14 cellular contexts compared by ENCODE assay signal in genomic region chr10:24349379-24350110, GRCh38.
DNase-seq lines count a peak whose midpoint lies in the region; ATAC-seq and TF ChIP-seq lines count a peak whose summit lies in the region.
"Had no signal": no experiment of that assay in that cellular context is flagged by ENCODE, and none has a peak within 500 bp of the region (broad histone marks: within the 10 kb centered on the region; RNA-seq: fewer than 3 reads in every experiment).

No MANE protein-coding gene starts in this region.

- H3K36me3 ChIP-seq in A673 (ENCODE audit: insufficient read depth, low read length, poor library complexity, severe bottlenecking): no peaks in the 10 kb centered on the region
- H3K36me3 ChIP-seq in endodermal cell (ENCODE audit: control insufficient read depth, insufficient read depth, low read length): no peaks in the 10 kb centered on the region

- TF ChIP-seq CTCF in A673 (conservative IDR thresholded peaks at IDR 0.05; ENCODE audit: low read depth, low read length) (no peak), astrocyte of the spinal cord (IDR thresholded peaks at IDR 0.05; ENCODE audit: low read depth, low read length) (no peak), endodermal cell (conservative IDR thresholded peaks at IDR 0.05) (no peak)

- DNase-seq in A673 (ENCODE audit: low spot score) (no peak), astrocyte of the spinal cord (ENCODE audit: low read depth, low spot score) (peak; percentile 90), iris pigment epithelial cell (ENCODE audit: low read depth) (peak; percentile 73), endodermal cell (no peak)
- DNase-seq in activated T-cell treated with anti-CD3 and anti-CD28 coated beads, Interleukin-2, amount 50 U/mL, for 48 hours: no peak
- no peak for DNase-seq in activated CD4-positive, alpha-beta memory T cell treated with anti-CD3 and anti-CD28 coated beads, Interleukin-2, amount 10 ng/mL, durations not matched to agents 7 days and 5 days
- DNase-seq: activated CD4-positive, alpha-beta T cell treated with anti-CD3 and anti-CD28 coated beads, Interleukin-2, amount 50 U/mL, for 1 hour; activated effector memory CD4-positive, alpha-beta T cell treated with Interleukin-2 at 50 U/mL for 16 hours; DMS153; left colon; NCI-H69 had no signal

- H3K27me3 Mint-ChIP-seq in endodermal cell (ENCODE audit: insufficient read depth): no peaks in the 10 kb centered on the region
- no peaks in the 10 kb centered on the region for H3K27me3 Mint-ChIP-seq in activated CD4-positive, alpha-beta memory T cell treated with anti-CD3 and anti-CD28 coated beads, Interleukin-2, amount 10 ng/mL, durations not matched to agents 7 days and 5 days

- no peak overlapping the region for H3K9ac ChIP-seq in endodermal cell (ENCODE audit: extremely low read depth, low read length, poor library complexity, severe bottlenecking)

- CTCF ChIA-PET in A673 (lab: Charles Lee): no interaction called here
- CTCF ChIA-PET in activated CD4-positive, alpha-beta memory T cell treated with anti-CD3 and anti-CD28 coated beads, Interleukin-2, amount 10 ng/mL, durations not matched to agents 7 days and 5 days (lab: Charles Lee): no interaction called here

- peak overlapping the region; percentile 86 for H3K27ac ChIP-seq in A673 (ENCODE audit: low read depth, low read length, poor library complexity, severe bottlenecking)
- H3K27ac ChIP-seq in endodermal cell (ENCODE audit: low read depth, low read length): no peak overlapping the region

- H3K9me3 ChIP-seq in A673 (ENCODE audit: low read depth, low read length, poor library complexity, severe bottlenecking) (no peaks in the 10 kb centered on the region), endodermal cell (ENCODE audit: control insufficient read depth, low read length) (no peaks in the 10 kb centered on the region)

- ATAC-seq in HG02885 (IDR thresholded peaks at IDR 0.05; ENCODE audit: poor library complexity, unreplicated experiment): peak; percentile 40
- ATAC-seq in GM18870 (IDR thresholded peaks at IDR 0.05; ENCODE audit: unreplicated experiment): no peak
- ATAC-seq: HCT116, left colon had no signal

- H3K4me1 ChIP-seq in A673 (ENCODE audit: insufficient read depth, low read length, poor library complexity, severe bottlenecking) (peaks cover 83% of the 10 kb centered on the region), endodermal cell (ENCODE audit: control insufficient read depth, insufficient read depth, low read length) (peaks cover 20% of the 10 kb centered on the region)

- H3K36me3 Mint-ChIP-seq in endodermal cell (ENCODE audit: low read depth): no peaks in the 10 kb centered on the region
- no peaks in the 10 kb centered on the region for H3K36me3 Mint-ChIP-seq in activated CD4-positive, alpha-beta memory T cell treated with anti-CD3 and anti-CD28 coated beads, Interleukin-2, amount 10 ng/mL, durations not matched to agents 7 days and 5 days (ENCODE audit: low read depth)

- H3K4me3 Mint-ChIP-seq in endodermal cell: no peak overlapping the region
- no peak overlapping the region for H3K4me3 Mint-ChIP-seq in activated CD4-positive, alpha-beta memory T cell treated with anti-CD3 and anti-CD28 coated beads, Interleukin-2, amount 10 ng/mL, durations not matched to agents 7 days and 5 days

- H3K27me3 ChIP-seq in A673 (replicated peaks; ENCODE audit: insufficient read depth, low read depth, low read length, poor library complexity) (no peaks in the 10 kb centered on the region), endodermal cell (ENCODE audit: control insufficient read depth, insufficient read depth, low read length, poor library complexity, severe bottlenecking) (no peaks in the 10 kb centered on the region)

- POLR2A ChIA-PET in A673 (lab: Charles Lee; ENCODE audit: low non-redundant PET): no interaction called here
- POLR2A ChIA-PET in activated CD4-positive, alpha-beta memory T cell treated with anti-CD3 and anti-CD28 coated beads, Interleukin-2, amount 10 ng/mL, durations not matched to agents 7 days and 5 days (lab: Charles Lee): no interaction called here

- in situ Hi-C loops in astrocyte of the spinal cord (cut with HindIII; ENCODE audit: low sequenced_read_pairs): no loop called here

- no peak overlapping the region for H3K4me3 ChIP-seq in A673 (ENCODE audit: low read depth, low read length, poor library complexity, severe bottlenecking)
- H3K4me3 ChIP-seq in astrocyte of the spinal cord (ENCODE audit: low read depth, low read length): no peak overlapping the region
- H3K4me3 ChIP-seq in endodermal cell (ENCODE audit: low read length): no peak overlapping the region

- BruUV-seq in A673 (replicated peaks; lab: Mats Ljungman, UMichigan): no TSS peak

- WGBS in endodermal cell (ENCODE audit: insufficient coverage in 1 of 2, insufficient read length in 1 of 2), 2 experiments: 91 to 94% methylated on average over 4 of the region's 4 CpGs

- intact Hi-C loops in A673 (cut with micrococcal nuclease; ENCODE audit: unreplicated experiment): loop anchor here (2.0 to 10.0 kb wide), 2 partner anchors 141 to 1195 kb away; partner anchors contain the start of gene KIAA1217

- H3K4me1 Mint-ChIP-seq in endodermal cell: peaks cover 36% of the 10 kb centered on the region
- H3K4me1 Mint-ChIP-seq in activated CD4-positive, alpha-beta memory T cell treated with anti-CD3 and anti-CD28 coated beads, Interleukin-2, amount 10 ng/mL, durations not matched to agents 7 days and 5 days: no peaks in the 10 kb centered on the region

- no peaks in the 10 kb centered on the region for H3K9me3 Mint-ChIP-seq in endodermal cell
- H3K9me3 Mint-ChIP-seq in activated CD4-positive, alpha-beta memory T cell treated with anti-CD3 and anti-CD28 coated beads, Interleukin-2, amount 10 ng/mL, durations not matched to agents 7 days and 5 days: no peaks in the 10 kb centered on the region

- H3K27ac Mint-ChIP-seq in endodermal cell: no peak overlapping the region
- no peak overlapping the region for H3K27ac Mint-ChIP-seq in activated CD4-positive, alpha-beta memory T cell treated with anti-CD3 and anti-CD28 coated beads, Interleukin-2, amount 10 ng/mL, durations not matched to agents 7 days and 5 days

Comparison
In these comparisons a context has a peak if more than half of its experiments do, and no peak if none do; other contexts are left out.
1. DNase-seq: peak in astrocyte of the spinal cord (single experiment) and iris pigment epithelial cell (single experiment); none in A673 (single experiment), endodermal cell (single experiment), activated T-cell treated with anti-CD3 and anti-CD28 coated beads, Interleukin-2, amount 50 U/mL, for 48 hours (0 of 2) and activated CD4-positive, alpha-beta memory T cell treated with anti-CD3 and anti-CD28 coated beads, Interleukin-2, amount 10 ng/mL, durations not matched to agents 7 days and 5 days (single experiment).